9 cellular contexts compared by ENCODE assay signal in the genomic region with DNA sequence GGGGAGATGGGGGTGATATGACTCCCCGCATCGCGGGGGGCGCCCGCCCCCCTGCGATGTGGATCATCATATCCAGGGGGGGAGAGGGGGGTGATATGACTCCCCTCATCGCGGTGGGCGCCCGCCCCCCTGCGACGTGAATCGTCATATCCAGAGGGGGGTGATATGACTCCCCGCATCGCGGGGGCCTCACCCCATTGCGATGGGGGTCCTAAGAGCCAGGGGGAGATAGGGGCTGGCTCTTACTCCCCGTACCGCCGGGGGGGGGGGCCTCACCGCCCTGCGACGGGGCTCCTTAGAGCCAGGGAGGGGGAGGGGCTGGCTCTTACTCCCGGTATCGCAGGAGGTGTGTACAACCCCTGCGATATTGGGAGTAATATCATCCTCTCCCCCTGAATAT. TPM values are rescaled to one million over a fixed set of nuclear protein-coding genes. Genes with fewer than 3 reads are reported as not detected.
"Had no signal": no experiment of that assay in that cellular context is flagged by ENCODE, and none has a peak within 500 bp of the region (broad histone marks: within the 10 kb centered on the region; RNA-seq: fewer than 3 reads in every experiment).

No MANE protein-coding gene starts in this region.

RNA-seq across cellular contexts. Expression of a gene that starts 54.5 kb away (rescaled TPM):
- total RNA-seq: activated B cell treated with CpG ODN at 0.5 μM for 24 hours; activated CD4-positive, alpha-beta memory T cell treated with anti-CD3 and anti-CD28 coated beads, Interleukin-2, amount 10 ng/mL, durations not matched to agents 7 days and 5 days; activated CD8-positive, alpha-beta memory T cell treated with anti-CD3 and anti-CD28 coated beads, Interleukin-2, amount 10 ng/mL, durations not matched to agents 7 days and 5 days; activated naive CD8-positive, alpha-beta T cell treated with anti-CD3 and anti-CD28 coated beads, Interleukin-2, amount 10 ng/mL, durations not matched to agents 7 days and 5 days; activated T-helper 2 cell treated with anti-CD3 and anti-CD28 coated beads, Interferon-gamma antibody, Interleukin-2, Interleukin-4, amounts not matched to agents 10 μg/mL and 5 μg/mL and 100 μg/mL, durations not matched to agents 14 hours and 24 hours and 36 hours; ascending aorta; bronchial epithelial cell; cardiac muscle cell; chondrocyte had no signal
